1 cellular context compared by ENCODE assay signal in genomic region chr2:37854676-37855282, GRCh38.
TF ChIP-seq lines count a peak whose summit lies in the region.

No MANE protein-coding gene starts in this region.

TF ChIP-seq in SK-N-SH treated with all-trans-retinoic acid at 6 μM for 48 hours, 23 proteins besides CTCF, POLR2A, EP300 and RAD21 (continued from another document):
- TF ChIP-seq, protein P1, sequence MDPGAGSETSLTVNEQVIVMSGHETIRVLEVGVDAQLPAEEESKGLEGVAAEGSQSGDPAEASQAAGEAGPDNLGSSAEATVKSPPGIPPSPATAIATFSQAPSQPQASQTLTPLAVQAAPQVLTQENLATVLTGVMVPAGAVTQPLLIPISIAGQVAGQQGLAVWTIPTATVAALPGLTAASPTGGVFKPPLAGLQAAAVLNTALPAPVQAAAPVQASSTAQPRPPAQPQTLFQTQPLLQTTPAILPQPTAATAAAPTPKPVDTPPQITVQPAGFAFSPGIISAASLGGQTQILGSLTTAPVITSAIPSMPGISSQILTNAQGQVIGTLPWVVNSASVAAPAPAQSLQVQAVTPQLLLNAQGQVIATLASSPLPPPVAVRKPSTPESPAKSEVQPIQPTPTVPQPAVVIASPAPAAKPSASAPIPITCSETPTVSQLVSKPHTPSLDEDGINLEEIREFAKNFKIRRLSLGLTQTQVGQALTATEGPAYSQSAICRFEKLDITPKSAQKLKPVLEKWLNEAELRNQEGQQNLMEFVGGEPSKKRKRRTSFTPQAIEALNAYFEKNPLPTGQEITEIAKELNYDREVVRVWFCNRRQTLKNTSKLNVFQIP (CRISPR knock-in tag; IDR thresholded peaks at IDR 0.05; ENCODE audit: borderline replicate concordance, low read depth), result no peak
- TF ChIP-seq CSRNP3 (CRISPR knock-in tag; IDR thresholded peaks at IDR 0.05) (no peak), TCF4 (CRISPR knock-in tag; IDR thresholded peaks at IDR 0.05; ENCODE audit: borderline replicate concordance) (no peak), ARNTL (CRISPR knock-in tag; IDR thresholded peaks at IDR 0.05; ENCODE audit: borderline replicate concordance, low read depth) (no peak)
TF ChIP-seq in SK-N-SH treated with all-trans-retinoic acid at 6 μM for 48 hours: peak in this region for 0.
